Comparison of ENCODE assay signal across 8 cellular contexts in genomic region chr3:56855856-56856538, GRCh38. TPM values are rescaled to one million over a fixed set of nuclear protein-coding genes. Genes with fewer than 3 reads are reported as not detected.
DNase-seq lines count a peak whose midpoint lies in the region; ATAC-seq and TF ChIP-seq lines count a peak whose summit lies in the region.

No MANE protein-coding gene starts in this region.

- H3K4me3 Mint-ChIP-seq in activated naive CD8-positive, alpha-beta T cell: no peak overlapping the region
- no peak overlapping the region for H3K4me3 Mint-ChIP-seq in stimulated activated effector memory CD8-positive, alpha-beta T cell treated with anti-CD3 and anti-CD28 coated beads, Interleukin-12 subunit alpha, Interleukin-12 subunit beta, amount 100 ng/mL, for 72 hours

- peak; percentile 65 for ATAC-seq in stimulated activated effector memory CD8-positive, alpha-beta T cell treated with anti-CD3 and anti-CD28 coated beads, Interleukin-12 subunit alpha, Interleukin-12 subunit beta, amount 100 ng/mL, for 72 hours
- no peak for ATAC-seq in GM18870 (IDR thresholded peaks at IDR 0.05; ENCODE audit: unreplicated experiment)

- no peaks in the 10 kb centered on the region for H3K27me3 Mint-ChIP-seq in activated naive CD8-positive, alpha-beta T cell

- DNase-seq in Daoy (ENCODE audit: low read depth): peak; percentile 32
- no peak for DNase-seq in LNCaP clone FGC (ENCODE audit: low read depth)
- peak in 38 of 51 donors; percentile 4 to 73 (median 33) for DNase-seq in hypothalamus (lab: John Stamatoyannopoulos, UW)
- peak; percentile 18 to 61 for DNase-seq in stimulated activated effector memory CD8-positive, alpha-beta T cell treated with anti-CD3 and anti-CD28 coated beads, Interleukin-12 subunit alpha, Interleukin-12 subunit beta, amount 100 ng/mL, for 72 hours (ENCODE audit: low spot score in 2 of 2)
- no peak for DNase-seq in lower leg skin (ENCODE audit: low spot score in 2 of 2)
- DNase-seq in GM19238 (ENCODE audit: insufficient read length, low spot score): no peak

- H3K27ac Mint-ChIP-seq in activated naive CD8-positive, alpha-beta T cell: peak overlapping the region; percentile 4
- peak overlapping the region; percentile 23 for H3K27ac Mint-ChIP-seq in stimulated activated effector memory CD8-positive, alpha-beta T cell treated with anti-CD3 and anti-CD28 coated beads, Interleukin-12 subunit alpha, Interleukin-12 subunit beta, amount 100 ng/mL, for 72 hours

- H3K4me1 Mint-ChIP-seq in activated naive CD8-positive, alpha-beta T cell (ENCODE audit: low read depth): peaks cover 43% of the 10 kb centered on the region
- H3K4me1 Mint-ChIP-seq in stimulated activated effector memory CD8-positive, alpha-beta T cell treated with anti-CD3 and anti-CD28 coated beads, Interleukin-12 subunit alpha, Interleukin-12 subunit beta, amount 100 ng/mL, for 72 hours: peaks cover 43% of the 10 kb centered on the region

- no peaks in the 10 kb centered on the region for H3K9me3 Mint-ChIP-seq in activated naive CD8-positive, alpha-beta T cell (ENCODE audit: low read depth)
- no peaks in the 10 kb centered on the region for H3K9me3 Mint-ChIP-seq in stimulated activated effector memory CD8-positive, alpha-beta T cell treated with anti-CD3 and anti-CD28 coated beads, Interleukin-12 subunit alpha, Interleukin-12 subunit beta, amount 100 ng/mL, for 72 hours

- intact Hi-C loops in lower leg skin (cut with DNase I; ENCODE audit: low total_unique reads): no loop called here

- H3K4me3 ChIP-seq in LNCaP clone FGC (ENCODE audit: low read depth, low read length): no peak overlapping the region
- H3K4me3 ChIP-seq in lower leg skin (ENCODE audit: low read depth, poor library complexity, severe bottlenecking): no peak overlapping the region

- TF ChIP-seq POLR2A in lower leg skin (IDR thresholded peaks at IDR 0.05): no peak

- WGBS in lower leg skin, 2 donors: 75 to 77% methylated on average over 9 of the region's 9 CpGs

- TF ChIP-seq CTCF in LNCaP clone FGC (IDR thresholded peaks at IDR 0.05; ENCODE audit: control insufficient read depth, extremely low read depth, insufficient read depth): peak; percentile 41
- no peak for TF ChIP-seq CTCF in lower leg skin (IDR thresholded peaks at IDR 0.05)

- H3K36me3 Mint-ChIP-seq in activated naive CD8-positive, alpha-beta T cell: peaks cover 5% of the 10 kb centered on the region
- H3K36me3 Mint-ChIP-seq in stimulated activated effector memory CD8-positive, alpha-beta T cell treated with anti-CD3 and anti-CD28 coated beads, Interleukin-12 subunit alpha, Interleukin-12 subunit beta, amount 100 ng/mL, for 72 hours: no peaks in the 10 kb centered on the region

RNA-seq across cellular contexts. Expression of gene ARHGEF3, which starts 54.2 kb away (rescaled TPM):
- 5.1 and 5.3 TPM in 2 replicates for total RNA-seq in Daoy (2014; rRNA removed; shearing (Covaris generic))
- total RNA-seq in lower leg skin: 10 to 100 TPM; 13.3 to 28.5 (median 19.1) TPM

Comparison
In these comparisons a context has a peak if more than half of its experiments do, and no peak if none do; other contexts are left out.
1. DNase-seq: peak in Daoy (single experiment), hypothalamus (38 of 51) and stimulated activated effector memory CD8-positive, alpha-beta T cell treated with anti-CD3 and anti-CD28 coated beads, Interleukin-12 subunit alpha, Interleukin-12 subunit beta, amount 100 ng/mL, for 72 hours (2 of 2); none in LNCaP clone FGC (single experiment), lower leg skin (0 of 2) and GM19238 (single experiment).